ENCODE assay signal across 2 cellular contexts in genomic region chr1:108470750-108471149, GRCh38. TPM values are rescaled to one million over a fixed set of nuclear protein-coding genes. Genes with fewer than 3 reads are reported as not detected.
"Had no signal": no experiment of that assay in that cellular context is flagged by ENCODE, and none has a peak within 500 bp of the region (broad histone marks: within the 10 kb centered on the region; RNA-seq: fewer than 3 reads in every experiment).

No MANE protein-coding gene starts in this region.

RNA-seq across cellular contexts. Expression of gene NBPF6, which starts 20.6 kb away (rescaled TPM):
- total RNA-seq: G401, GM12878 had no signal
